ENCODE assay signal across 17 cellular contexts in genomic region chr5:116097301-116097700, GRCh38.
"Had no signal": no experiment of that assay in that cellular context is flagged by ENCODE, and none has a peak within 500 bp of the region (broad histone marks: within the 10 kb centered on the region; RNA-seq: fewer than 3 reads in every experiment).

No MANE protein-coding gene starts in this region.

- H3K27me3 ChIP-seq: upper lobe of right lung had no signal

- H3K4me1 Mint-ChIP-seq: activated CD4-positive, alpha-beta T cell treated with anti-CD3 and anti-CD28 coated beads, Interleukin-2, amount 10 ng/mL, durations not matched to agents 24 days and 14 days; activated naive CD4-positive, alpha-beta T cell treated with anti-CD3 and anti-CD28 coated beads, Interleukin-2, amount 50 U/mL, for 24 hours; brain; stimulated activated naive CD8-positive, alpha-beta T cell treated with anti-CD3 and anti-CD28 coated beads, Interleukin-15, amount 100 ng/mL, for 72 hours had no signal

- H3K27ac Mint-ChIP-seq: activated B cell treated with CpG ODN at 0.5 μM for 24 hours; activated CD4-positive, alpha-beta T cell treated with anti-CD3 and anti-CD28 coated beads, Interleukin-2, amount 10 ng/mL, durations not matched to agents 24 days and 14 days; activated CD8-positive, alpha-beta T cell treated with anti-CD3 and anti-CD28 coated beads, Interleukin-2, amount 10 ng/mL, durations not matched to agents 7 days and 5 days; activated naive CD4-positive, alpha-beta T cell treated with anti-CD3 and anti-CD28 coated beads, Interleukin-2, amount 50 U/mL, for 24 hours; brain; progenitor cell of endocrine pancreas; stimulated activated naive CD8-positive, alpha-beta T cell treated with anti-CD3 and anti-CD28 coated beads, Interleukin-15, amount 100 ng/mL, for 72 hours had no signal

- H3K4me3 Mint-ChIP-seq: activated B cell treated with CpG ODN at 0.5 μM for 24 hours; activated CD4-positive, alpha-beta T cell treated with anti-CD3 and anti-CD28 coated beads, Interleukin-2, amount 10 ng/mL, durations not matched to agents 24 days and 14 days; activated CD8-positive, alpha-beta T cell treated with anti-CD3 and anti-CD28 coated beads, Interleukin-2, amount 10 ng/mL, durations not matched to agents 7 days and 5 days; activated naive CD4-positive, alpha-beta T cell treated with anti-CD3 and anti-CD28 coated beads, Interleukin-2, amount 50 U/mL, for 24 hours; brain; effector memory CD8-positive, alpha-beta T cell; stimulated activated naive CD8-positive, alpha-beta T cell treated with anti-CD3 and anti-CD28 coated beads, Interleukin-15, amount 100 ng/mL, for 72 hours had no signal

- H3K9me3 Mint-ChIP-seq: activated B cell treated with CpG ODN at 0.5 μM for 24 hours; activated naive CD4-positive, alpha-beta T cell treated with anti-CD3 and anti-CD28 coated beads, Interleukin-2, amount 50 U/mL, for 24 hours; effector memory CD8-positive, alpha-beta T cell; stimulated activated naive CD8-positive, alpha-beta T cell treated with anti-CD3 and anti-CD28 coated beads, Interleukin-15, amount 100 ng/mL, for 72 hours had no signal

- H3K27me3 Mint-ChIP-seq: activated B cell treated with CpG ODN at 0.5 μM for 24 hours; activated CD4-positive, alpha-beta T cell treated with anti-CD3 and anti-CD28 coated beads, Interleukin-2, amount 10 ng/mL, durations not matched to agents 24 days and 14 days; activated naive CD4-positive, alpha-beta T cell treated with anti-CD3 and anti-CD28 coated beads, Interleukin-2, amount 50 U/mL, for 24 hours; brain; effector memory CD8-positive, alpha-beta T cell; progenitor cell of endocrine pancreas; stimulated activated naive CD8-positive, alpha-beta T cell treated with anti-CD3 and anti-CD28 coated beads, Interleukin-15, amount 100 ng/mL, for 72 hours had no signal

- H3K27ac ChIP-seq: upper lobe of right lung had no signal

- H3K4me3 ChIP-seq: upper lobe of right lung had no signal

- H3K9me3 ChIP-seq: upper lobe of right lung had no signal

- H3K4me1 ChIP-seq: upper lobe of right lung had no signal

- DNase-seq: activated B cell treated with CpG ODN at 0.5 μM for 24 hours; activated CD8-positive, alpha-beta memory T cell treated with anti-CD3 and anti-CD28 coated beads, Interleukin-2, amount 50 U/mL, for 4 hours; activated CD8-positive, alpha-beta T cell treated with anti-CD3 and anti-CD28 coated beads, Interleukin-2, amount 10 ng/mL, durations not matched to agents 7 days and 5 days; activated effector memory CD4-positive, alpha-beta T cell treated with anti-CD3 and anti-CD28 coated beads, Interleukin-2, amount 50 U/mL, for 16 hours; activated T-cell treated with anti-CD3 and anti-CD28 coated beads, Interleukin-2, amount 50 U/mL, for 48 hours; cerebellar nuclear complex; dermis blood vessel endothelial cell; effector memory CD8-positive, alpha-beta T cell; midbrain; right cardiac atrium; stimulated activated naive CD8-positive, alpha-beta T cell treated with anti-CD3 and anti-CD28 coated beads, Interleukin-15, amount 100 ng/mL, for 72 hours; T-helper 2 cell; upper lobe of right lung had no signal
